1 cellular context compared by ENCODE assay signal in genomic region chr2:241508510-241509407, GRCh38.
TF ChIP-seq lines count a peak whose summit lies in the region.

TSS of gene STK25 (minus strand) at chr2:241508584. CDS start at chr2:241508035, 549 bp downstream.

TF ChIP-seq in K562, 482 proteins besides CTCF, POLR2A, EP300 and RAD21 (continued from another document and continues in another):
- TF ChIP-seq KLF10 (CRISPR knock-in tag; IDR thresholded peaks at IDR 0.05) (no peak), ZFP30 (CRISPR knock-in tag; IDR thresholded peaks at IDR 0.05; ENCODE audit: borderline replicate concordance) (no peak), ZNF655 (CRISPR knock-in tag; IDR thresholded peaks at IDR 0.05) (no peak), ZNF609 (CRISPR knock-in tag; IDR thresholded peaks at IDR 0.05; ENCODE audit: borderline replicate concordance) (no peak), NFE2L1 (tag; IDR thresholded peaks at IDR 0.05; ENCODE audit: borderline replicate concordance, low read depth) (no peak), RAD51 (IDR thresholded peaks at IDR 0.05; ENCODE audit: borderline replicate concordance, low read depth) (peak; percentile 79), XRCC5 (IDR thresholded peaks at IDR 0.05; ENCODE audit: low read depth, low read length) (no peak), TRIM24 (IDR thresholded peaks at IDR 0.05) (no peak), E2F6 (IDR thresholded peaks at IDR 0.05; ENCODE audit: borderline replicate concordance in 1 of 2, extremely low read depth in 1 of 2, insufficient read depth in 1 of 2, insufficient read length in 1 of 2, low read depth in 1 of 2, low read length in 1 of 2, poor library complexity in 1 of 2, severe bottlenecking in 1 of 2) (peak; percentile 100), CREM (IDR thresholded peaks at IDR 0.05; ENCODE audit: low read depth) (peak; percentile 85; the same call in 1 of the 2 replicates), SMAD1 (IDR thresholded peaks at IDR 0.05; ENCODE audit: low read depth, low read length, partially characterized antibody) (no peak), ZNF785 (CRISPR knock-in tag; IDR thresholded peaks at IDR 0.05) (no peak), CEBPG (CRISPR knock-in tag; IDR thresholded peaks at IDR 0.05) (peak; percentile 36; the same call in 1 of the 2 replicates), CEBPG (tag; conservative IDR thresholded peaks at IDR 0.05 in 1 of 2, IDR thresholded peaks at IDR 0.05 in 1 of 2) (no peak), HOMEZ (CRISPR knock-in tag; IDR thresholded peaks at IDR 0.05) (no peak), CBFA2T2 (conservative IDR thresholded peaks at IDR 0.05) (0 out of 2 replicates have a peak, but pooled peaks have one; percentile 28), GABPA (tag; conservative IDR thresholded peaks at IDR 0.05; ENCODE audit: low read depth) (peak; percentile 73), MEF2A (IDR thresholded peaks at IDR 0.05; ENCODE audit: control insufficient read depth, low read depth, low read length) (no peak), HNRNPUL1 (IDR thresholded peaks at IDR 0.05; ENCODE audit: low read length) (no peak), ETV5 (CRISPR knock-in tag; IDR thresholded peaks at IDR 0.05; ENCODE audit: low read depth) (no peak; the same call in 1 of the 2 replicates), KAT7 (CRISPR knock-in tag; IDR thresholded peaks at IDR 0.05; ENCODE audit: borderline replicate concordance) (no peak), MXD1 (CRISPR knock-in tag; IDR thresholded peaks at IDR 0.05; ENCODE audit: borderline replicate concordance, poor library complexity, severe bottlenecking) (peak; percentile 29), ATF1 (CRISPR knock-in tag; IDR thresholded peaks at IDR 0.05) (0 out of 2 replicates have a peak, but pooled peaks have one; percentile 3), ATF1 (tag; IDR thresholded peaks at IDR 0.05) (peak; percentile 95), GTF2B (IDR thresholded peaks at IDR 0.05; ENCODE audit: extremely low read depth, insufficient read length) (no peak), CTBP1 (IDR thresholded peaks at IDR 0.05; ENCODE audit: borderline replicate concordance) (no peak; the same call in 1 of the 2 replicates), GATAD2A (IDR thresholded peaks at IDR 0.05) (no peak), HNRNPL (IDR thresholded peaks at IDR 0.05; ENCODE audit: low read depth, low read length) (no peak), FOXJ3 (CRISPR knock-in tag; IDR thresholded peaks at IDR 0.05) (no peak), ZBTB11 (CRISPR knock-in tag; IDR thresholded peaks at IDR 0.05) (peak in 1 of 3 experiments; percentile 82; a peak in 2 of 6 replicates), ZFP91 (CRISPR knock-in tag; IDR thresholded peaks at IDR 0.05) (no peak), NR3C1 (CRISPR knock-in tag; IDR thresholded peaks at IDR 0.05) (peak; percentile 90), CHD1 (IDR thresholded peaks at IDR 0.05; ENCODE audit: low read length) (peak; percentile 39), ZNF589 (CRISPR knock-in tag; IDR thresholded peaks at IDR 0.05; ENCODE audit: low read depth) (peak; percentile 62; the same call in 1 of the 2 replicates), ZNF57 (CRISPR knock-in tag; IDR thresholded peaks at IDR 0.05) (no peak), RNF219 (CRISPR knock-in tag; IDR thresholded peaks at IDR 0.05) (no peak), MIER1 (IDR thresholded peaks at IDR 0.05; ENCODE audit: low read depth) (no peak), RB1 (IDR thresholded peaks at IDR 0.05; ENCODE audit: low read depth) (peak; percentile 45), YY1 (IDR thresholded peaks at IDR 0.05; ENCODE audit: borderline replicate concordance in 1 of 3, control insufficient read depth in 1 of 3, extremely low read depth in 1 of 3, insufficient read depth in 3 of 3, insufficient read length in 1 of 3, insufficient replicate concordance in 2 of 3, low read depth in 1 of 3, low read length in 2 of 3) (peak in 1 of 3 experiments; percentile 44), MEF2D (tag; conservative IDR thresholded peaks at IDR 0.05; ENCODE audit: low read depth) (no peak), ZBTB49 (CRISPR knock-in tag; IDR thresholded peaks at IDR 0.05; ENCODE audit: borderline replicate concordance) (peak; percentile 34; the same call in 1 of the 2 replicates), STAT5B (CRISPR knock-in tag; IDR thresholded peaks at IDR 0.05) (no peak)
